1 cellular context compared by ENCODE assay signal in the genomic region with DNA sequence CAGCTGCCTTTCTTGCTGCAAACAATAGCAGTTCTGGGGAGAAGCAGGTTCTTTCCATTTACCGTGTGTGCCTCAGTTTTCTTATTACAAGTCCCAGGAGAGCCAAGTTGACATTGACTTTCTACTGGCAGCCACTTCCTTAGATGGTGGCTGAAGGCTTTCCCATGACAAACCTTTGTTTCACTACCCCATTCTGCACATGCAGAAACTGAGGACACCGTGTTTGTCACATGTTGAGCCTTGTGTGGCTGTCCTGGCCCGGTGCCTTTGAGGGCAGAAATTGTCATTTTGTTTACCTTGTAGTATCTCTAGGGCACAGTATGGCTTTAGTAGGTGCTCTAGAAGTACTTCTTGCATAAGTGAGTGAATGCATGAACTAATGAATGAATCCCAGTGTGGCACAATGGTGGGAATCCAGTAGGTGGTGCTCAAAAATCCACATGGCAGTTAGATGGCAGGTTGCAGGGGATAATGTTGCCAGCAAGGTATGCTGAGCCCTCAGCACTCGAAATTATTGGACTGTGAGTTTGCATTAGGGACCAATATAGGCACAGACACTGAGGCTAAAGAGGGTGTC.
A peak's percentile ranks its signal among the peaks of the same experiment; 100 is the strongest.
TF ChIP-seq lines count a peak whose summit lies in the region.

No MANE protein-coding gene starts in this region.

TF ChIP-seq in GM12878, 131 proteins besides CTCF, POLR2A, EP300 and RAD21 (continued from another document):
- TF ChIP-seq, protein P1, sequence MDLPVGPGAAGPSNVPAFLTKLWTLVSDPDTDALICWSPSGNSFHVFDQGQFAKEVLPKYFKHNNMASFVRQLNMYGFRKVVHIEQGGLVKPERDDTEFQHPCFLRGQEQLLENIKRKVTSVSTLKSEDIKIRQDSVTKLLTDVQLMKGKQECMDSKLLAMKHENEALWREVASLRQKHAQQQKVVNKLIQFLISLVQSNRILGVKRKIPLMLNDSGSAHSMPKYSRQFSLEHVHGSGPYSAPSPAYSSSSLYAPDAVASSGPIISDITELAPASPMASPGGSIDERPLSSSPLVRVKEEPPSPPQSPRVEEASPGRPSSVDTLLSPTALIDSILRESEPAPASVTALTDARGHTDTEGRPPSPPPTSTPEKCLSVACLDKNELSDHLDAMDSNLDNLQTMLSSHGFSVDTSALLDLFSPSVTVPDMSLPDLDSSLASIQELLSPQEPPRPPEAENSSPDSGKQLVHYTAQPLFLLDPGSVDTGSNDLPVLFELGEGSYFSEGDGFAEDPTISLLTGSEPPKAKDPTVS (IDR thresholded peaks at IDR 0.05; ENCODE audit: low read depth, low read length), result no peak
- no peak for TF ChIP-seq LARP7 (IDR thresholded peaks at IDR 0.05)
- TF ChIP-seq SPI1 (IDR thresholded peaks at IDR 0.05; ENCODE audit: borderline replicate concordance, insufficient read depth, low read depth, low read length), result peak; percentile 47; the same call in 1 of the 2 replicates
- no peak for TF ChIP-seq SUZ12 (IDR thresholded peaks at IDR 0.05; ENCODE audit: unreplicated experiment)
- TF ChIP-seq NFXL1 (IDR thresholded peaks at IDR 0.05; ENCODE audit: borderline replicate concordance), result no peak
- TF ChIP-seq KDM1A (IDR thresholded peaks at IDR 0.05; ENCODE audit: borderline replicate concordance), result no peak
- peak; percentile 91 for TF ChIP-seq ZNF24 (IDR thresholded peaks at IDR 0.05)
- TF ChIP-seq, protein P2, sequence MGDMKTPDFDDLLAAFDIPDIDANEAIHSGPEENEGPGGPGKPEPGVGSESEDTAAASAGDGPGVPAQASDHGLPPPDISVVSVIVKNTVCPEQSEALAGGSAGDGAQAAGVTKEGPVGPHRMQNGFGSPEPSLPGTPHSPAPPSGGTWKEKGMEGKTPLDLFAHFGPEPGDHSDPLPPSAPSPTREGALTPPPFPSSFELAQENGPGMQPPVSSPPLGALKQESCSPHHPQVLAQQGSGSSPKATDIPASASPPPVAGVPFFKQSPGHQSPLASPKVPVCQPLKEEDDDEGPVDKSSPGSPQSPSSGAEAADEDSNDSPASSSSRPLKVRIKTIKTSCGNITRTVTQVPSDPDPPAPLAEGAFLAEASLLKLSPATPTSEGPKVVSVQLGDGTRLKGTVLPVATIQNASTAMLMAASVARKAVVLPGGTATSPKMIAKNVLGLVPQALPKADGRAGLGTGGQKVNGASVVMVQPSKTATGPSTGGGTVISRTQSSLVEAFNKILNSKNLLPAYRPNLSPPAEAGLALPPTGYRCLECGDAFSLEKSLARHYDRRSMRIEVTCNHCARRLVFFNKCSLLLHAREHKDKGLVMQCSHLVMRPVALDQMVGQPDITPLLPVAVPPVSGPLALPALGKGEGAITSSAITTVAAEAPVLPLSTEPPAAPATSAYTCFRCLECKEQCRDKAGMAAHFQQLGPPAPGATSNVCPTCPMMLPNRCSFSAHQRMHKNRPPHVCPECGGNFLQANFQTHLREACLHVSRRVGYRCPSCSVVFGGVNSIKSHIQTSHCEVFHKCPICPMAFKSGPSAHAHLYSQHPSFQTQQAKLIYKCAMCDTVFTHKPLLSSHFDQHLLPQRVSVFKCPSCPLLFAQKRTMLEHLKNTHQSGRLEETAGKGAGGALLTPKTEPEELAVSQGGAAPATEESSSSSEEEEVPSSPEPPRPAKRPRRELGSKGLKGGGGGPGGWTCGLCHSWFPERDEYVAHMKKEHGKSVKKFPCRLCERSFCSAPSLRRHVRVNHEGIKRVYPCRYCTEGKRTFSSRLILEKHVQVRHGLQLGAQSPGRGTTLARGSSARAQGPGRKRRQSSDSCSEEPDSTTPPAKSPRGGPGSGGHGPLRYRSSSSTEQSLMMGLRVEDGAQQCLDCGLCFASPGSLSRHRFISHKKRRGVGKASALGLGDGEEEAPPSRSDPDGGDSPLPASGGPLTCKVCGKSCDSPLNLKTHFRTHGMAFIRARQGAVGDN (IDR thresholded peaks at IDR 0.05), result no peak
- no peak for TF ChIP-seq TCF3 (IDR thresholded peaks at IDR 0.05; ENCODE audit: borderline replicate concordance, insufficient read depth, low read depth, low read length)
- TF ChIP-seq MTA3 (IDR thresholded peaks at IDR 0.05; ENCODE audit: borderline replicate concordance, low read length), result no peak
- TF ChIP-seq, protein P3, sequence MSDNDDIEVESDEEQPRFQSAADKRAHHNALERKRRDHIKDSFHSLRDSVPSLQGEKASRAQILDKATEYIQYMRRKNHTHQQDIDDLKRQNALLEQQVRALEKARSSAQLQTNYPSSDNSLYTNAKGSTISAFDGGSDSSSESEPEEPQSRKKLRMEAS (IDR thresholded peaks at IDR 0.05; ENCODE audit: low read depth, low read length), result no peak
- no peak for TF ChIP-seq HDAC2 (IDR thresholded peaks at IDR 0.05)
- TF ChIP-seq RB1 (IDR thresholded peaks at IDR 0.05; ENCODE audit: borderline replicate concordance), result no peak
- no peak for TF ChIP-seq BCL11A (IDR thresholded peaks at IDR 0.05; ENCODE audit: low read depth, low read length)
- no peak for TF ChIP-seq PAX8 (IDR thresholded peaks at IDR 0.05)
- no peak for TF ChIP-seq POLR2AphosphoS2 (IDR thresholded peaks at IDR 0.05; ENCODE audit: low read depth, low read length)
- no peak for TF ChIP-seq SMARCA5 (IDR thresholded peaks at IDR 0.05)
- TF ChIP-seq, protein P4, sequence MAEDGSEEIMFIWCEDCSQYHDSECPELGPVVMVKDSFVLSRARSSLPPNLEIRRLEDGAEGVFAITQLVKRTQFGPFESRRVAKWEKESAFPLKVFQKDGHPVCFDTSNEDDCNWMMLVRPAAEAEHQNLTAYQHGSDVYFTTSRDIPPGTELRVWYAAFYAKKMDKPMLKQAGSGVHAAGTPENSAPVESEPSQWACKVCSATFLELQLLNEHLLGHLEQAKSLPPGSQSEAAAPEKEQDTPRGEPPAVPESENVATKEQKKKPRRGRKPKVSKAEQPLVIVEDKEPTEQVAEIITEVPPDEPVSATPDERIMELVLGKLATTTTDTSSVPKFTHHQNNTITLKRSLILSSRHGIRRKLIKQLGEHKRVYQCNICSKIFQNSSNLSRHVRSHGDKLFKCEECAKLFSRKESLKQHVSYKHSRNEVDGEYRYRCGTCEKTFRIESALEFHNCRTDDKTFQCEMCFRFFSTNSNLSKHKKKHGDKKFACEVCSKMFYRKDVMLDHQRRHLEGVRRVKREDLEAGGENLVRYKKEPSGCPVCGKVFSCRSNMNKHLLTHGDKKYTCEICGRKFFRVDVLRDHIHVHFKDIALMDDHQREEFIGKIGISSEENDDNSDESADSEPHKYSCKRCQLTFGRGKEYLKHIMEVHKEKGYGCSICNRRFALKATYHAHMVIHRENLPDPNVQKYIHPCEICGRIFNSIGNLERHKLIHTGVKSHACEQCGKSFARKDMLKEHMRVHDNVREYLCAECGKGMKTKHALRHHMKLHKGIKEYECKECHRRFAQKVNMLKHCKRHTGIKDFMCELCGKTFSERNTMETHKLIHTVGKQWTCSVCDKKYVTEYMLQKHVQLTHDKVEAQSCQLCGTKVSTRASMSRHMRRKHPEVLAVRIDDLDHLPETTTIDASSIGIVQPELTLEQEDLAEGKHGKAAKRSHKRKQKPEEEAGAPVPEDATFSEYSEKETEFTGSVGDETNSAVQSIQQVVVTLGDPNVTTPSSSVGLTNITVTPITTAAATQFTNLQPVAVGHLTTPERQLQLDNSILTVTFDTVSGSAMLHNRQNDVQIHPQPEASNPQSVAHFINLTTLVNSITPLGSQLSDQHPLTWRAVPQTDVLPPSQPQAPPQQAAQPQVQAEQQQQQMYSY (CRISPR knock-in tag; IDR thresholded peaks at IDR 0.05), result no peak
- no peak for TF ChIP-seq IKZF1 (conservative IDR thresholded peaks at IDR 0.05)
- TF ChIP-seq IKZF2 (IDR thresholded peaks at IDR 0.05), result 0 out of 4 replicates have a peak, but pooled peaks of 1 of the 2 experiments have one; percentile 27
- no peak for TF ChIP-seq ZNF622 (IDR thresholded peaks at IDR 0.05)
- TF ChIP-seq CREM (IDR thresholded peaks at IDR 0.05; ENCODE audit: low read depth), result no peak
- TF ChIP-seq SIX5 (IDR thresholded peaks at IDR 0.05; ENCODE audit: low read depth, low read length, severe bottlenecking), result no peak
- no peak for TF ChIP-seq MYB (IDR thresholded peaks at IDR 0.05; ENCODE audit: borderline replicate concordance, low read depth, low read length)
